In genomic region chr20:8690074-8690473, GRCh38 we compare ENCODE assay signal across 8 cellular contexts.
"Had no signal": no experiment of that assay in that cellular context is flagged by ENCODE, and none has a peak within 500 bp of the region (broad histone marks: within the 10 kb centered on the region; RNA-seq: fewer than 3 reads in every experiment).

No MANE protein-coding gene starts in this region.

- H3K4me1 Mint-ChIP-seq: IgD-negative memory B cell had no signal

- H3K4me2 ChIP-seq: KMS-11 had no signal

- FAIRE-seq: HTR-8/SVneo, K562 had no signal

- H3K4me3 Mint-ChIP-seq: IgD-negative memory B cell had no signal

- H3K27ac Mint-ChIP-seq: IgD-negative memory B cell had no signal

- H3K27ac ChIP-seq: HL-60, KMS-11 had no signal

- H3K4me3 ChIP-seq: K562 had no signal

- H3K27me3 Mint-ChIP-seq: IgD-negative memory B cell had no signal

- DNase-seq: IMR-90, KBM-7, KG1 had no signal

- ATAC-seq: K562 had no signal

- H3K36me3 Mint-ChIP-seq: IgD-negative memory B cell had no signal

- H3K9ac ChIP-seq: KMS-11 had no signal
